ENCODE assay signal across 15 cellular contexts in the genomic region with DNA sequence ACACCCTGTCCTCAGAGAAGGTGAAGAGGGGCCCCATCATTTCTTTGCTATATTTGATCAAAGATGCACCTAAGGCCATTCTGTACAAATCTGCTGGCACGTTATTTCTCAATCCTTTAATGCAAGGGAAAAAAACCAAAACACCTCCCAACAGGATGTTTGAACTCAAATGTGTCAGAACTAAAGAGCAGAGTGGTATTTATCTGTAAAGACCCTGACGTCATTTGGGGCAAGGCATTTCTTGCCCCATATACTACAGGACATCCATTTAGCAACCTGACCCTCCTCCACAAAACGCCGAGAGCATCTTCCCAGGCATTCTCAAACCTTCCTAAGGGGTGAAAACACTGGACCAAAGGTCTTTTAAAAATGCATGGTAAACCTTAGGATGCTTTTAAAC. TPM values are rescaled to one million over a fixed set of nuclear protein-coding genes. Genes with fewer than 3 reads are reported as not detected.
A peak's percentile ranks its signal among the peaks of the same experiment; 100 is the strongest.
DNase-seq lines count a peak whose midpoint lies in the region; ATAC-seq and TF ChIP-seq lines count a peak whose summit lies in the region.
"Had no signal": no experiment of that assay in that cellular context is flagged by ENCODE, and none has a peak within 500 bp of the region (broad histone marks: within the 10 kb centered on the region; RNA-seq: fewer than 3 reads in every experiment).

No MANE protein-coding gene starts in this region.

- no peaks in the 10 kb centered on the region for H3K27me3 ChIP-seq in right atrium auricular region
- H3K27me3 ChIP-seq: BLaER1 treated with 17β-estradiol and CSF1 and Interleukin-3, amounts not matched to agents 10 nM and 100 nM; SJSA1 had no signal

- peaks cover 33% of the 10 kb centered on the region for H3K36me3 Mint-ChIP-seq in T-helper 1 cell treated with Interleukin-12 subunit alpha and Interleukin-12 subunit beta and Interleukin-4 antibody, amounts not matched to agents 30 μg/mL and 1 μg/mL, for 36 hours (ENCODE audit: low read depth)
- peaks cover 25% of the 10 kb centered on the region for H3K36me3 Mint-ChIP-seq in effector memory CD8-positive, alpha-beta T cell (ENCODE audit: insufficient read depth)

- H3K9me3 Mint-ChIP-seq in T-helper 1 cell treated with Interleukin-12 subunit alpha and Interleukin-12 subunit beta and Interleukin-4 antibody, amounts not matched to agents 30 μg/mL and 1 μg/mL, for 36 hours, result no peaks in the 10 kb centered on the region
- no peaks in the 10 kb centered on the region for H3K9me3 Mint-ChIP-seq in effector memory CD8-positive, alpha-beta T cell
- H3K9me3 Mint-ChIP-seq: naive B cell had no signal

- intact Hi-C loops in sciatic nerve (cut with DNase I), result no loop called here
- intact Hi-C loops in Right ventricle myocardium inferior (cut with DNase I), result no loop called here

- H3K27me3 Mint-ChIP-seq in T-helper 1 cell treated with Interleukin-12 subunit alpha and Interleukin-12 subunit beta and Interleukin-4 antibody, amounts not matched to agents 30 μg/mL and 1 μg/mL, for 36 hours (ENCODE audit: low read depth), result no peaks in the 10 kb centered on the region
- no peaks in the 10 kb centered on the region for H3K27me3 Mint-ChIP-seq in effector memory CD8-positive, alpha-beta T cell
- H3K27me3 Mint-ChIP-seq: naive B cell had no signal

- H3K36me3 ChIP-seq in right atrium auricular region, result peaks cover 36% of the 10 kb centered on the region

- H3K4me3 Mint-ChIP-seq in T-helper 1 cell treated with Interleukin-12 subunit alpha and Interleukin-12 subunit beta and Interleukin-4 antibody, amounts not matched to agents 30 μg/mL and 1 μg/mL, for 36 hours, result no peak overlapping the region
- H3K4me3 Mint-ChIP-seq in effector memory CD8-positive, alpha-beta T cell, result no peak overlapping the region
- H3K4me3 Mint-ChIP-seq: naive B cell had no signal

- peak overlapping the region; percentile 34 for H3K27ac Mint-ChIP-seq in T-helper 1 cell treated with Interleukin-12 subunit alpha and Interleukin-12 subunit beta and Interleukin-4 antibody, amounts not matched to agents 30 μg/mL and 1 μg/mL, for 36 hours
- H3K27ac Mint-ChIP-seq in effector memory CD8-positive, alpha-beta T cell, result peak overlapping the region; percentile 21 to 87
- H3K27ac Mint-ChIP-seq: naive B cell had no signal

- H3K27ac ChIP-seq in right atrium auricular region, result no peak overlapping the region
- H3K27ac ChIP-seq: HL-60, SJSA1 had no signal

- no peak overlapping the region for H3K4me3 ChIP-seq in right atrium auricular region
- H3K4me3 ChIP-seq: BLaER1 treated with 17β-estradiol and CSF1 and Interleukin-3, amounts not matched to agents 10 nM and 100 nM; SJSA1 had no signal

- H3K4me1 ChIP-seq in right atrium auricular region, result peaks cover 0 to 42% of the 10 kb centered on the region in 2 donors
- H3K4me1 ChIP-seq: SJSA1 had no signal

- H3K9me3 ChIP-seq in right atrium auricular region, result no peaks in the 10 kb centered on the region
- H3K9me3 ChIP-seq: BLaER1 treated with 17β-estradiol and CSF1 and Interleukin-3, amounts not matched to agents 10 nM and 100 nM; SJSA1 had no signal

- no peak for TF ChIP-seq CTCF in right atrium auricular region (IDR thresholded peaks at IDR 0.05)

- peak; percentile 77 for ATAC-seq in effector memory CD8-positive, alpha-beta T cell (replicated peaks)
- ATAC-seq in sciatic nerve, result no peak
- no peak for ATAC-seq in Right ventricle myocardium inferior

- DNase-seq in HCEC 1CT (peak; percentile 64), sciatic nerve (ENCODE audit: low spot score) (peak; percentile 5), right atrium auricular region (ENCODE audit: low spot score) (no peak), HT-29 (ENCODE audit: low spot score) (no peak), Right ventricle myocardium inferior (ENCODE audit: missing footprints) (no peak)
- DNase-seq in effector memory CD8-positive, alpha-beta T cell, result no peak
- DNase-seq: activated CD4-positive, alpha-beta T cell treated with anti-CD3 and anti-CD28 coated beads, Interleukin-2, amount 50 U/mL, for 1 hour; activated effector memory CD4-positive, alpha-beta T cell treated with anti-CD3 and anti-CD28 coated beads, Interleukin-2, amount 50 U/mL, for 16 hours; naive B cell; NCI-H146; NCI-H2227 treated with DMSO at 0.1 percent for 48 hours had no signal

- H3K4me1 Mint-ChIP-seq in T-helper 1 cell treated with Interleukin-12 subunit alpha and Interleukin-12 subunit beta and Interleukin-4 antibody, amounts not matched to agents 30 μg/mL and 1 μg/mL, for 36 hours (ENCODE audit: low read depth), result peaks cover 26% of the 10 kb centered on the region
- H3K4me1 Mint-ChIP-seq in effector memory CD8-positive, alpha-beta T cell (ENCODE audit: low read depth in 2 of 2), result peaks cover 8 to 9% of the 10 kb centered on the region in 2 donors

RNA-seq across cellular contexts. Expression of a gene that starts 50.8 kb away (rescaled TPM):
- total RNA-seq in sciatic nerve, result 49.3 TPM
- 10 to 100 TPM; 22.0 to 35.3 TPM for total RNA-seq in right atrium auricular region
- total RNA-seq in HT-29 (2014; rRNA removed; shearing (Covaris generic)), result 30.9 and 35.6 TPM in 2 replicates
- total RNA-seq in Right ventricle myocardium inferior, result 36.1 TPM

Comparison
In these comparisons a context has a peak if more than half of its experiments do, and no peak if none do; other contexts are left out.
1. DNase-seq: peak in HCEC 1CT (single experiment) and sciatic nerve (single experiment); none in effector memory CD8-positive, alpha-beta T cell (0 of 3), right atrium auricular region (single experiment), HT-29 (single experiment) and Right ventricle myocardium inferior (single experiment).